ENCODE assay signal across 12 cellular contexts in the genomic region with DNA sequence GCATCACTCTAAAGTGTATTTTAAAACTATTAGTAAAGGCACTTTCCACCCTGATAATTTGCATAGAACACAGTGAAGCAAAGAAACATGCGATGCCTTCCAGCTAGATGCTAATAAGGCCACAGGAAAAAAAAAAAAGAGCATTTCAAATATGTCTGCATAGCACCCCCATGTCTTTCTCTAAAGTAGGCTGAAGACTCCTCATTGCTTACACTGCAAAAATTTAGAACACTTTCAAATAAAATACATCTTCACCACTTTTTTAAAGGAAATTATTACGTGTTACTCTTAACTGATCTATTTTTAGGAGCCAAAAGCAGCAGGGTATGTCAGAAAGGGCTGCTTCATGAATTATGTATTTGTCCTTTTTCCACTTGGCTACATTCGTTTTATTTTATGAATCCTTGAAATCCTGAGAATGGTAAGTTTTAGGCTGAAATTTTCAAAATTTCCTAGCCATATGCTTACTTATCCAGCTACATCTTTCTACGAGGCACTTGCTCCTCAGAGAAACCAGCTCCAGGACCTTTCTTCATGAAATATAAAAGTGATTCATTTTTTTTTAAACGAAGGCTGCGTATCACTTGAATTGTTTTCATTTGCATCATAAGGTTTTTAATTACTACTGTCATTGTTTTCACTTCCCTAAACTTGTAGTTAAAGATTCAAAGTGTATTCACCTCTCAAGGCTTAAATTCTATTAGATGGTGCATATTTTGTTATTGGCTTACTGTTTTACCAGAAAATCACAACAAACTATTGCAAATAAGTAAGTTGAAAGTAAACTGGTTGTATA.
DNase-seq lines count a peak whose midpoint lies in the region; ATAC-seq, FAIRE-seq and TF ChIP-seq lines count a peak whose summit lies in the region.
"Had no signal": no experiment of that assay in that cellular context is flagged by ENCODE, and none has a peak within 500 bp of the region (broad histone marks: within the 10 kb centered on the region; RNA-seq: fewer than 3 reads in every experiment).

No MANE protein-coding gene starts in this region.

- no peak overlapping the region for H3K27ac ChIP-seq in SJCRH30
- H3K27ac ChIP-seq: A549, spleen had no signal

- ATAC-seq in GM19351 (IDR thresholded peaks at IDR 0.05; ENCODE audit: unreplicated experiment) (peak; percentile 76), HG02885 (IDR thresholded peaks at IDR 0.05; ENCODE audit: poor library complexity, unreplicated experiment) (peak; percentile 63)
- ATAC-seq: A549 had no signal

- DNase-seq in D721Med (ENCODE audit: insufficient read length, low spot score) (no peak), NCI-H1048 (lab: John Stamatoyannopoulos, UW) (peak; percentile 46), UCSD-AML1 (lab: John Stamatoyannopoulos, UW; ENCODE audit: unreplicated experiment) (no peak), BE2C (no peak), SJCRH30 (no peak), DMS53 treated with DMSO at 0.1 percent for 48 hours (lab: John Stamatoyannopoulos, UW; ENCODE audit: unreplicated experiment) (no peak)
- DNase-seq: NCI-H1436; spleen; stimulated activated naive CD4-positive, alpha-beta T cell had no signal

- H3K36me3 ChIP-seq in BE2C: no peaks in the 10 kb centered on the region
- no peaks in the 10 kb centered on the region for H3K36me3 ChIP-seq in SJCRH30
- H3K36me3 ChIP-seq: spleen had no signal

- H3K27me3 ChIP-seq in BE2C: no peaks in the 10 kb centered on the region
- no peaks in the 10 kb centered on the region for H3K27me3 ChIP-seq in SJCRH30

- H3K4me1 ChIP-seq in BE2C: no peaks in the 10 kb centered on the region
- no peaks in the 10 kb centered on the region for H3K4me1 ChIP-seq in SJCRH30
- H3K4me1 ChIP-seq: A549 had no signal

- no peak overlapping the region for H3K4me3 ChIP-seq in BE2C (ENCODE audit: low read depth, low read length)
- no peak overlapping the region for H3K4me3 ChIP-seq in SJCRH30
- H3K4me3 ChIP-seq: A549, spleen had no signal

- no peaks in the 10 kb centered on the region for H3K9me3 ChIP-seq in BE2C
- no peaks in the 10 kb centered on the region for H3K9me3 ChIP-seq in SJCRH30 (replicated peaks)
- H3K9me3 ChIP-seq: A549, spleen had no signal

- FAIRE-seq in D721Med (lab: Jason Lieb, UNC): peak; percentile 78
- FAIRE-seq: A549 had no signal

- TF ChIP-seq CTCF in D721Med (IDR thresholded peaks at IDR 0.05; ENCODE audit: insufficient read depth, missing control alignments) (no peak), BE2C (IDR thresholded peaks at IDR 0.05; ENCODE audit: low read depth, low read length) (no peak)
